8 cellular contexts compared by ENCODE assay signal in genomic region chr21:5123655-5124054, GRCh38.
DNase-seq lines count a peak whose midpoint lies in the region; ATAC-seq and TF ChIP-seq lines count a peak whose summit lies in the region.
"Not testable (repeated sequence)": the region's sequence is repeated elsewhere in the genome, so short reads cannot be mapped to it uniquely, and the experiment has no call there.

No MANE protein-coding gene starts in this region.

- CTCF ChIA-PET in activated B cell treated with CpG ODN at 0.5 μM for 24 hours (lab: Charles Lee): not testable (repeated sequence)

- not testable (repeated sequence) for H3K4me3 ChIP-seq in upper lobe of right lung

- H3K4me3 Mint-ChIP-seq in activated B cell treated with CpG ODN at 0.5 μM for 24 hours; activated T-helper 2 cell treated with anti-CD3 and anti-CD28 coated beads, Interferon-gamma antibody, Interleukin-2, Interleukin-4, amounts not matched to agents 10 μg/mL and 5 μg/mL and 100 μg/mL, durations not matched to agents 14 hours and 24 hours and 36 hours (ENCODE audit: low read depth); endothelial cell (ENCODE audit: unreplicated experiment): not testable (repeated sequence)

- intact Hi-C loops in activated B cell treated with CpG ODN at 0.5 μM for 24 hours (cut with micrococcal nuclease); activated T-helper 2 cell treated with anti-CD3 and anti-CD28 coated beads, Interferon-gamma antibody, Interleukin-2, Interleukin-4, amounts not matched to agents 10 μg/mL and 5 μg/mL and 100 μg/mL, durations not matched to agents 14 hours and 24 hours and 36 hours (cut with micrococcal nuclease); upper lobe of right lung (cut with DNase I): not testable (repeated sequence)

- not testable (repeated sequence) for H3K4me1 Mint-ChIP-seq in activated B cell treated with CpG ODN at 0.5 μM for 24 hours; activated T-helper 2 cell treated with anti-CD3 and anti-CD28 coated beads, Interferon-gamma antibody, Interleukin-2, Interleukin-4, amounts not matched to agents 10 μg/mL and 5 μg/mL and 100 μg/mL, durations not matched to agents 14 hours and 24 hours and 36 hours (ENCODE audit: low read depth); endothelial cell (ENCODE audit: unreplicated experiment)

- H3K9me3 Mint-ChIP-seq in activated B cell treated with CpG ODN at 0.5 μM for 24 hours; activated T-helper 2 cell treated with anti-CD3 and anti-CD28 coated beads, Interferon-gamma antibody, Interleukin-2, Interleukin-4, amounts not matched to agents 10 μg/mL and 5 μg/mL and 100 μg/mL, durations not matched to agents 14 hours and 24 hours and 36 hours; endothelial cell (ENCODE audit: unreplicated experiment): not testable (repeated sequence)

- ATAC-seq in GM18498 (IDR thresholded peaks at IDR 0.05; ENCODE audit: unreplicated experiment): peak; percentile 67
- ATAC-seq in HG02763 (IDR thresholded peaks at IDR 0.05; ENCODE audit: unreplicated experiment): peak; percentile 34
- ATAC-seq in activated B cell treated with CpG ODN at 0.5 μM for 24 hours (ENCODE audit: low read depth): peak; percentile 50
- ATAC-seq in upper lobe of right lung: peak; percentile 81

- not testable (repeated sequence) for H3K27ac Mint-ChIP-seq in activated B cell treated with CpG ODN at 0.5 μM for 24 hours; activated T-helper 2 cell treated with anti-CD3 and anti-CD28 coated beads, Interferon-gamma antibody, Interleukin-2, Interleukin-4, amounts not matched to agents 10 μg/mL and 5 μg/mL and 100 μg/mL, durations not matched to agents 14 hours and 24 hours and 36 hours; endothelial cell (ENCODE audit: unreplicated experiment)

- not testable (repeated sequence) for H3K9me3 ChIP-seq in upper lobe of right lung

- not testable (repeated sequence) for H3K27ac ChIP-seq in upper lobe of right lung

- H3K27me3 Mint-ChIP-seq in activated B cell treated with CpG ODN at 0.5 μM for 24 hours; activated T-helper 2 cell treated with anti-CD3 and anti-CD28 coated beads, Interferon-gamma antibody, Interleukin-2, Interleukin-4, amounts not matched to agents 10 μg/mL and 5 μg/mL and 100 μg/mL, durations not matched to agents 14 hours and 24 hours and 36 hours (ENCODE audit: low read depth); endothelial cell (ENCODE audit: unreplicated experiment): not testable (repeated sequence)

- TF ChIP-seq CTCF in activated B cell treated with CpG ODN at 0.5 μM for 24 hours (IDR thresholded peaks at IDR 0.05); endothelial cell (IDR thresholded peaks at IDR 0.05; ENCODE audit: unreplicated experiment): not testable (repeated sequence)
- TF ChIP-seq CTCF in upper lobe of right lung (IDR thresholded peaks at IDR 0.05): peak; percentile 39

- POLR2A ChIA-PET in activated B cell treated with CpG ODN at 0.5 μM for 24 hours (lab: Charles Lee): not testable (repeated sequence)

- DNase-seq in activated B cell treated with CpG ODN at 0.5 μM for 24 hours (peak; percentile 78), endothelial cell (ENCODE audit: low spot score) (peak; percentile 67), mesenteric fat pad (ENCODE audit: low spot score) (peak; percentile 90), upper lobe of right lung (peak; percentile 89)
- DNase-seq in activated T-helper 2 cell treated with anti-CD3 and anti-CD28 coated beads, Interferon-gamma antibody, Interleukin-2, Interleukin-4, amounts not matched to agents 10 μg/mL and 5 μg/mL and 100 μg/mL, durations not matched to agents 14 hours and 24 hours and 36 hours (ENCODE audit: low spot score): peak; percentile 69
- peak; percentile 63 to 65 for DNase-seq in stimulated activated CD4-positive, alpha-beta T cell treated with anti-CD3 and anti-CD28 coated beads, Interleukin-2, amount 100 ng/mL, for 48 hours

- H3K36me3 Mint-ChIP-seq in activated B cell treated with CpG ODN at 0.5 μM for 24 hours (ENCODE audit: low read depth); activated T-helper 2 cell treated with anti-CD3 and anti-CD28 coated beads, Interferon-gamma antibody, Interleukin-2, Interleukin-4, amounts not matched to agents 10 μg/mL and 5 μg/mL and 100 μg/mL, durations not matched to agents 14 hours and 24 hours and 36 hours (ENCODE audit: low read depth); endothelial cell (ENCODE audit: low read depth, unreplicated experiment): not testable (repeated sequence)

- H3K4me1 ChIP-seq in upper lobe of right lung: not testable (repeated sequence)

- not testable (repeated sequence) for H3K36me3 ChIP-seq in upper lobe of right lung

- not testable (repeated sequence) for H3K27me3 ChIP-seq in upper lobe of right lung
